Comparison of ENCODE assay signal across 9 cellular contexts in genomic region chr2:211033765-211034164, GRCh38.
A peak's percentile ranks its signal among the peaks of the same experiment; 100 is the strongest.
DNase-seq lines count a peak whose midpoint lies in the region; ATAC-seq and TF ChIP-seq lines count a peak whose summit lies in the region.
"Had no signal": no experiment of that assay in that cellular context is flagged by ENCODE, and none has a peak within 500 bp of the region (broad histone marks: within the 10 kb centered on the region; RNA-seq: fewer than 3 reads in every experiment).

No MANE protein-coding gene starts in this region.

- H3K36me3 Mint-ChIP-seq in stimulated activated naive B cell treated with anti-CD40 and anti-IgM and Interleukin-4, amounts not matched to agents 10 μg/mL and 1 μg/mL and 100 μg/mL, for 72 hours = no peaks in the 10 kb centered on the region

- DNase-seq in NCI-H2196 (lab: John Stamatoyannopoulos, UW; ENCODE audit: unreplicated experiment) (peak; percentile 9), NCI-H2196 treated with DMSO at 0.1 percent for 48 hours (lab: John Stamatoyannopoulos, UW; ENCODE audit: unreplicated experiment) (no peak), NCI-H524 (lab: John Stamatoyannopoulos, UW) (peak; percentile 48 to 79), epithelial cell of proximal tubule (ENCODE audit: low read depth) (peak; percentile 6), superior temporal gyrus (ENCODE audit: extremely low spot score) (peak; percentile 63)
- no peak for DNase-seq in stimulated activated naive B cell treated with anti-CD40 and anti-IgM and Interleukin-4, amounts not matched to agents 10 μg/mL and 1 μg/mL and 100 μg/mL, for 72 hours
- DNase-seq: NCI-H774 had no signal

- peaks cover 0 to 4% of the 10 kb centered on the region in 2 donors for H3K27me3 Mint-ChIP-seq in stimulated activated naive B cell treated with anti-CD40 and anti-IgM and Interleukin-4, amounts not matched to agents 10 μg/mL and 1 μg/mL and 100 μg/mL, for 72 hours

- H3K27ac Mint-ChIP-seq in stimulated activated naive B cell treated with anti-CD40 and anti-IgM and Interleukin-4, amounts not matched to agents 10 μg/mL and 1 μg/mL and 100 μg/mL, for 72 hours = no peak overlapping the region

- peaks cover 0 to 3% of the 10 kb centered on the region in 2 donors for H3K4me1 Mint-ChIP-seq in stimulated activated naive B cell treated with anti-CD40 and anti-IgM and Interleukin-4, amounts not matched to agents 10 μg/mL and 1 μg/mL and 100 μg/mL, for 72 hours

- no peaks in the 10 kb centered on the region for H3K9me3 Mint-ChIP-seq in stimulated activated naive B cell treated with anti-CD40 and anti-IgM and Interleukin-4, amounts not matched to agents 10 μg/mL and 1 μg/mL and 100 μg/mL, for 72 hours

- TF ChIP-seq CTCF in epithelial cell of proximal tubule (conservative IDR thresholded peaks at IDR 0.05; ENCODE audit: low read depth, low read length) = peak; percentile 70

- no peak overlapping the region for H3K4me3 Mint-ChIP-seq in stimulated activated naive B cell treated with anti-CD40 and anti-IgM and Interleukin-4, amounts not matched to agents 10 μg/mL and 1 μg/mL and 100 μg/mL, for 72 hours

- no peak for ATAC-seq in stimulated activated naive B cell treated with anti-CD40 and anti-IgM and Interleukin-4, amounts not matched to agents 10 μg/mL and 1 μg/mL and 100 μg/mL, for 72 hours (replicated peaks)
- ATAC-seq in GM19035 (IDR thresholded peaks at IDR 0.05; ENCODE audit: unreplicated experiment) = no peak
- ATAC-seq in GM21576 (IDR thresholded peaks at IDR 0.05; ENCODE audit: unreplicated experiment) = no peak

- H3K4me3 ChIP-seq in epithelial cell of proximal tubule (ENCODE audit: low read depth, low read length) = no peak overlapping the region

Comparison
In these comparisons a context has a peak if more than half of its experiments do, and no peak if none do; other contexts are left out.
1. DNase-seq: peak in NCI-H2196 (single experiment), NCI-H524 (2 of 2), epithelial cell of proximal tubule (single experiment) and superior temporal gyrus (single experiment); none in NCI-H2196 treated with DMSO at 0.1 percent for 48 hours (single experiment) and stimulated activated naive B cell treated with anti-CD40 and anti-IgM and Interleukin-4, amounts not matched to agents 10 μg/mL and 1 μg/mL and 100 μg/mL, for 72 hours (single experiment).